Comparison of ENCODE assay signal across 1 cellular context in genomic region chr12:1606021-1606622, GRCh38.
TF ChIP-seq lines count a peak whose summit lies in the region.

No MANE protein-coding gene starts in this region.

TF ChIP-seq in K562, 482 proteins besides CTCF, POLR2A, EP300 and RAD21 (continues in another document):
- TF ChIP-seq ZBTB34 (CRISPR knock-in tag; IDR thresholded peaks at IDR 0.05) = no peak
- peak; percentile 63 for TF ChIP-seq KDM5B (IDR thresholded peaks at IDR 0.05; ENCODE audit: insufficient replicate concordance, low read depth, low read length)
- TF ChIP-seq CTCFL (IDR thresholded peaks at IDR 0.05; ENCODE audit: borderline replicate concordance, insufficient read depth, low read depth, low read length, poor library complexity, severe bottlenecking) = no peak
- TF ChIP-seq KLF10 (CRISPR knock-in tag; IDR thresholded peaks at IDR 0.05) = no peak
- TF ChIP-seq ZNF354B (CRISPR knock-in tag; IDR thresholded peaks at IDR 0.05) = no peak
- peak; percentile 41 for TF ChIP-seq HMGN3 (IDR thresholded peaks at IDR 0.05; ENCODE audit: borderline replicate concordance, extremely low read depth, insufficient read length, low read depth, low read length)
- TF ChIP-seq RBFOX2 (IDR thresholded peaks at IDR 0.05; ENCODE audit: low read depth, low read length) = peak; percentile 75
- TF ChIP-seq ATF3 (IDR thresholded peaks at IDR 0.05) = peak; percentile 90
- TF ChIP-seq ATF3 (CRISPR knock-in tag; conservative IDR thresholded peaks at IDR 0.05) = peak; percentile 25; the same call in 1 of the 2 replicates
- TF ChIP-seq ZNF384 (IDR thresholded peaks at IDR 0.05; ENCODE audit: low read depth, low read length) = no peak; the same call in 1 of the 2 replicates
- TF ChIP-seq GATAD2A (IDR thresholded peaks at IDR 0.05) = no peak
- peak in 1 of 2 experiments; percentile 57; a peak in 1 of 4 replicates for TF ChIP-seq UBTF (IDR thresholded peaks at IDR 0.05; ENCODE audit: borderline replicate concordance in 1 of 2, low read depth in 2 of 2, low read length in 2 of 2)
- no peak for TF ChIP-seq ZNF217 (CRISPR knock-in tag; IDR thresholded peaks at IDR 0.05)
- TF ChIP-seq ZBED1 (IDR thresholded peaks at IDR 0.05) = no peak
- peak; percentile 60 for TF ChIP-seq TAF1 (IDR thresholded peaks at IDR 0.05; ENCODE audit: control insufficient read depth, extremely low read depth, insufficient read depth, low read length, severe bottlenecking)
- no peak for TF ChIP-seq ELK3 (CRISPR knock-in tag; IDR thresholded peaks at IDR 0.05)
- no peak for TF ChIP-seq EWSR1 (IDR thresholded peaks at IDR 0.05; ENCODE audit: borderline replicate concordance, low read depth, partially characterized antibody)
- peak; percentile 35 for TF ChIP-seq TAF9B (IDR thresholded peaks at IDR 0.05; ENCODE audit: partially characterized antibody)
- TF ChIP-seq BDP1 (IDR thresholded peaks at IDR 0.05; ENCODE audit: insufficient read depth, insufficient read length) = no peak
- TF ChIP-seq E2F6 (IDR thresholded peaks at IDR 0.05; ENCODE audit: borderline replicate concordance in 1 of 2, extremely low read depth in 1 of 2, insufficient read depth in 1 of 2, insufficient read length in 1 of 2, low read depth in 1 of 2, low read length in 1 of 2, poor library complexity in 1 of 2, severe bottlenecking in 1 of 2) = peak; percentile 22 to 66
- TF ChIP-seq ATF2 (CRISPR knock-in tag; IDR thresholded peaks at IDR 0.05) = no peak
- 0 out of 2 replicates have a peak, but pooled peaks have one; percentile 37 for TF ChIP-seq CXXC5 (CRISPR knock-in tag; IDR thresholded peaks at IDR 0.05)
- peak; percentile 62; the same call in 1 of the 2 replicates for TF ChIP-seq ZNF197 (CRISPR knock-in tag; IDR thresholded peaks at IDR 0.05; ENCODE audit: low read depth)
- no peak for TF ChIP-seq PCBP1 (IDR thresholded peaks at IDR 0.05; ENCODE audit: low read depth, low read length, poor library complexity, severe bottlenecking)
- TF ChIP-seq C11orf30 (IDR thresholded peaks at IDR 0.05; ENCODE audit: low read depth) = 0 out of 2 replicates have a peak, but pooled peaks have one; percentile 13
- peak; percentile 12; the same call in 1 of the 2 replicates for TF ChIP-seq GABPB1 (CRISPR knock-in tag; IDR thresholded peaks at IDR 0.05)
- peak; percentile 43; the same call in 1 of the 2 replicates for TF ChIP-seq ZNF592 (IDR thresholded peaks at IDR 0.05)
- no peak for TF ChIP-seq THRB (CRISPR knock-in tag; conservative IDR thresholded peaks at IDR 0.05)
- TF ChIP-seq ZNF395 (CRISPR knock-in tag; IDR thresholded peaks at IDR 0.05) = no peak
- TF ChIP-seq MYBL2 (IDR thresholded peaks at IDR 0.05; ENCODE audit: low read depth) = no peak
- TF ChIP-seq MYBL2 (CRISPR knock-in tag; IDR thresholded peaks at IDR 0.05; ENCODE audit: borderline replicate concordance) = no peak
- TF ChIP-seq NR4A1 (CRISPR knock-in tag; IDR thresholded peaks at IDR 0.05) = no peak
- TF ChIP-seq NR4A1 (tag; IDR thresholded peaks at IDR 0.05) = no peak
- TF ChIP-seq L3MBTL2 (IDR thresholded peaks at IDR 0.05) = peak; percentile 71
- no peak for TF ChIP-seq RBM25 (IDR thresholded peaks at IDR 0.05; ENCODE audit: low read depth, low read length, severe bottlenecking)
- TF ChIP-seq RCOR1 (IDR thresholded peaks at IDR 0.05; ENCODE audit: borderline replicate concordance in 1 of 2, low read depth in 2 of 2, low read length in 2 of 2) = 0 out of 4 replicates have a peak, but pooled peaks of 1 of the 2 experiments have one; percentile 9
- TF ChIP-seq TBL1XR1 (IDR thresholded peaks at IDR 0.05; ENCODE audit: low read length in 2 of 2) = peak in 1 of 2 experiments; percentile 55; a peak in 1 of 4 replicates
- TF ChIP-seq EP400 (IDR thresholded peaks at IDR 0.05) = peak; percentile 38; the same call in 1 of the 2 replicates
- no peak for TF ChIP-seq ID3 (CRISPR knock-in tag; IDR thresholded peaks at IDR 0.05)
- TF ChIP-seq ID3 (tag; IDR thresholded peaks at IDR 0.05) = 0 out of 2 replicates have a peak, but pooled peaks have one; percentile 14
- TF ChIP-seq ZNF436 (CRISPR knock-in tag; IDR thresholded peaks at IDR 0.05) = no peak
